19 cellular contexts compared by ENCODE assay signal in the genomic region with DNA sequence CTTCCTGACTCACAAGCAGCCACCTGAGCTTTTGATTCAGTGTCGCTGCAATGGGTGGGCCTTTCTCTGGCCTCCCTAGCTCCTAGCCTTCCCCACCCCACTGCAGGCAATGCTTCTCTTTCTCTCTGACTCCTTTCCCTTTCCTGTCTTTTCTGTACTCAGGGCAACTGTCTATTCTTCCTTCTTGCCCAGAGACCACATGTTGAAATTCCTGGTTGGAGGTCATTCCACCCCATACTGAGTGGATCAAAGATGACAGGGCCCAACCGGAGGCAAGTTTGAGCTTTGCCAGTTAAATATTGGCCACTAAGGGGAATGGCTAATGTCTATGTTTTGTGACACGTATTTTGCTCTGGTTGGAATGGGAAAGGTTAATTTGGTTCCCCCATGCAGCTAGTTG.
DNase-seq lines count a peak whose midpoint lies in the region; ATAC-seq lines count a peak whose summit lies in the region.
"Had no signal": no experiment of that assay in that cellular context is flagged by ENCODE, and none has a peak within 500 bp of the region (broad histone marks: within the 10 kb centered on the region; RNA-seq: fewer than 3 reads in every experiment).

No MANE protein-coding gene starts in this region.

- H4K91ac ChIP-seq in neuronal stem cell (ENCODE audit: low read depth, low read length, poor library complexity) (no peak overlapping the region), trophoblast cell (ENCODE audit: low read depth, low read length) (no peak overlapping the region)

- H3K4me1 Mint-ChIP-seq in IgD-negative memory B cell = peaks cover 20 to 43% (median 27%) of the 10 kb centered on the region in 3 donors

- H3K27ac Mint-ChIP-seq in IgD-negative memory B cell = peak overlapping the region in 2 of 3 donors; percentile 64 to 73

- H2BK15ac ChIP-seq in neuronal stem cell (ENCODE audit: low read length) = no peak overlapping the region

- H3K79me2 ChIP-seq in trophoblast cell (ENCODE audit: control insufficient read depth, insufficient read depth, low read length, poor library complexity) = no peaks in the 10 kb centered on the region

- H3K23ac ChIP-seq in neuronal stem cell (ENCODE audit: low read depth, low read length, poor library complexity) = no peak overlapping the region
- no peak overlapping the region for H3K23ac ChIP-seq in trophoblast cell (ENCODE audit: low read length)

- H3K4me3 Mint-ChIP-seq in IgD-negative memory B cell = no peak overlapping the region
- H3K4me3 Mint-ChIP-seq: CD4-positive, CD25-positive, alpha-beta regulatory T cell had no signal

- H3K27me3 ChIP-seq in neuronal stem cell (ENCODE audit: control insufficient read depth in 3 of 3, insufficient read depth in 3 of 3, low read depth in 1 of 3, low read length in 3 of 3) (no peaks in the 10 kb centered on the region), trophoblast cell (ENCODE audit: insufficient read depth, low read length) (no peaks in the 10 kb centered on the region)

- H3K4me3 ChIP-seq in neuronal stem cell (ENCODE audit: low read length in 2 of 2) = no peak overlapping the region
- H3K4me3 ChIP-seq in trophoblast cell (ENCODE audit: low read depth, low read length) = no peak overlapping the region
- H3K4me3 ChIP-seq: SK-N-MC had no signal

- H3K18ac ChIP-seq in neuronal stem cell (ENCODE audit: low read length) (no peak overlapping the region), trophoblast cell (ENCODE audit: low read length) (no peak overlapping the region)

- H2BK5ac ChIP-seq in neuronal stem cell (ENCODE audit: low read length) = no peak overlapping the region
- H2BK5ac ChIP-seq in trophoblast cell (ENCODE audit: low read depth, low read length, poor library complexity) = no peak overlapping the region

- WGBS in neuronal stem cell (ENCODE audit: extremely low coverage in 2 of 2, insufficient read length in 2 of 2, insufficient replicate concordance in 1 of 2), 2 donors = no CpG with 5 or more reads among the region's 3 CpGs
- no CpG with 5 or more reads among the region's 3 CpGs for WGBS in trophoblast cell (ENCODE audit: extremely low coverage, insufficient coverage, insufficient read length)

- H3K14ac ChIP-seq in neuronal stem cell (ENCODE audit: low read length) (no peak overlapping the region), trophoblast cell (ENCODE audit: low read length) (no peak overlapping the region)

- ATAC-seq in left lobe of liver (peak; percentile 79), GM19023 (IDR thresholded peaks at IDR 0.05; ENCODE audit: unreplicated experiment) (no peak), HG02840 (IDR thresholded peaks at IDR 0.05; ENCODE audit: low FRiP score, unreplicated experiment) (no peak)

- H3K36me3 Mint-ChIP-seq in IgD-negative memory B cell = no peaks in the 10 kb centered on the region
- H3K36me3 Mint-ChIP-seq: CD4-positive, CD25-positive, alpha-beta regulatory T cell had no signal

- H3K4me2 ChIP-seq in neuronal stem cell (ENCODE audit: insufficient read depth, low read length, poor library complexity, severe bottlenecking) = no peak overlapping the region
- H3K4me2 ChIP-seq in trophoblast cell (ENCODE audit: low read length) = no peak overlapping the region

- H4K12ac ChIP-seq in trophoblast cell (ENCODE audit: low read depth, low read length) = no peak overlapping the region

- no peak overlapping the region for H3K9ac ChIP-seq in neuronal stem cell (ENCODE audit: low read depth, low read length, poor library complexity)
- H3K9ac ChIP-seq in trophoblast cell (ENCODE audit: low read length) = no peak overlapping the region

- H3K36me3 ChIP-seq in neuronal stem cell (replicated peaks in 1 of 2; ENCODE audit: control insufficient read depth in 2 of 2, insufficient read depth in 2 of 2, low read length in 2 of 2) (no peaks in the 10 kb centered on the region), trophoblast cell (ENCODE audit: control insufficient read depth in 1 of 2, insufficient read depth in 2 of 2, low read length in 2 of 2) (no peaks in the 10 kb centered on the region)

- H3K9me3 ChIP-seq in neuronal stem cell (replicated peaks in 1 of 2; ENCODE audit: control insufficient read depth in 2 of 2, insufficient read depth in 1 of 2, low read depth in 1 of 2, low read length in 2 of 2) (no peaks in the 10 kb centered on the region), trophoblast cell (ENCODE audit: insufficient read depth, low read depth, low read length) (no peaks in the 10 kb centered on the region)

- no peaks in the 10 kb centered on the region for H3K27me3 Mint-ChIP-seq in IgD-negative memory B cell

- no peaks in the 10 kb centered on the region for H3K9me3 Mint-ChIP-seq in IgD-negative memory B cell
- H3K9me3 Mint-ChIP-seq: CD4-positive, CD25-positive, alpha-beta regulatory T cell had no signal

- H3K79me1 ChIP-seq in neuronal stem cell (ENCODE audit: low read depth, low read length) (no peaks in the 10 kb centered on the region), trophoblast cell (ENCODE audit: low read length) (no peaks in the 10 kb centered on the region)

- H3K4ac ChIP-seq in neuronal stem cell (ENCODE audit: low read length) (no peak overlapping the region), trophoblast cell (ENCODE audit: low read depth, low read length) (no peak overlapping the region)

- H3K4me1 ChIP-seq in neuronal stem cell (ENCODE audit: control insufficient read depth in 2 of 2, insufficient read depth in 1 of 2, low read depth in 1 of 2, low read length in 2 of 2) (peaks cover 0 to 3% of the 10 kb centered on the region in 2 donors), trophoblast cell (ENCODE audit: control insufficient read depth in 1 of 2, insufficient read depth in 2 of 2, low read length in 2 of 2) (peaks cover 0 to 1% of the 10 kb centered on the region in 2 experiments)

- H2AFZ ChIP-seq in neuronal stem cell (ENCODE audit: low read length) = peak overlapping the region; percentile 62
- H2AFZ ChIP-seq in trophoblast cell (ENCODE audit: insufficient read depth, low read length, poor library complexity) = no peak overlapping the region

- H2AK5ac ChIP-seq in neuronal stem cell (ENCODE audit: low read depth, low read length) (no peak overlapping the region), trophoblast cell (ENCODE audit: low read length) (no peak overlapping the region)

- H4K8ac ChIP-seq in neuronal stem cell (ENCODE audit: low read depth, low read length) (no peak overlapping the region), trophoblast cell (ENCODE audit: low read depth, low read length) (no peak overlapping the region)

- H2BK12ac ChIP-seq in neuronal stem cell (ENCODE audit: low read length) = no peak overlapping the region
- H2BK12ac ChIP-seq in trophoblast cell (ENCODE audit: low read length) = no peak overlapping the region

- DNase-seq in left lobe of liver (ENCODE audit: low spot score) (no peak), neuronal stem cell (ENCODE audit: low spot score) (no peak), trophoblast cell (no peak)
- no peak for DNase-seq in stimulated activated CD4-positive, alpha-beta T cell treated with anti-CD3 and anti-CD28 coated beads, Interleukin-2, amount 100 ng/mL, for 24 hours
- DNase-seq: CD4-positive, CD25-positive, alpha-beta regulatory T cell; COR-L47; GDM1; GOT3; KG1; NCI-H1417 treated with DMSO at 0.1 percent for 48 hours; NCI-H187 treated with DMSO at 0.1 percent for 48 hours; NCI-H226; NCI-H524; NCI-H82; SHP77 had no signal

- H2BK120ac ChIP-seq in neuronal stem cell (ENCODE audit: low read depth, low read length) = no peak overlapping the region
- H2BK120ac ChIP-seq in trophoblast cell (ENCODE audit: insufficient read depth, low read length, poor library complexity) = no peak overlapping the region

- H3K27ac ChIP-seq in neuronal stem cell (replicated peaks; ENCODE audit: low read length) (no peak overlapping the region), trophoblast cell (ENCODE audit: low read depth, low read length) (no peak overlapping the region)
- H3K27ac ChIP-seq: SK-N-MC had no signal
